In genomic region chr17:64151016-64151368, GRCh38 we compare ENCODE assay signal across 15 cellular contexts.
"Had no signal": no experiment of that assay in that cellular context is flagged by ENCODE, and none has a peak within 500 bp of the region (broad histone marks: within the 10 kb centered on the region; RNA-seq: fewer than 3 reads in every experiment).

No MANE protein-coding gene starts in this region.

- H3K4me3 Mint-ChIP-seq: activated T-helper 1 cell treated with anti-CD3 and anti-CD28 coated beads, Interleukin-12 subunit alpha, Interleukin-12 subunit beta, Interleukin-2, Interleukin-4 antibody, amounts not matched to agents 30 ng/mL and 10 ng/mL and 1 ng/mL, durations not matched to agents 14 hours and 24 hours and 36 hours; immature natural killer cell; stimulated activated naive CD8-positive, alpha-beta T cell treated with anti-CD3 and anti-CD28 coated beads, Interleukin-15, amount 100 ng/mL, for 72 hours; T-helper 2 cell treated with Interferon-gamma antibody and Interleukin-4, amounts not matched to agents 5 μg/mL and 100 μg/mL, for 36 hours had no signal

- H3K27ac Mint-ChIP-seq: activated T-helper 1 cell treated with anti-CD3 and anti-CD28 coated beads, Interleukin-12 subunit alpha, Interleukin-12 subunit beta, Interleukin-2, Interleukin-4 antibody, amounts not matched to agents 30 ng/mL and 10 ng/mL and 1 ng/mL, durations not matched to agents 14 hours and 24 hours and 36 hours; immature natural killer cell; T-helper 2 cell treated with Interferon-gamma antibody and Interleukin-4, amounts not matched to agents 5 μg/mL and 100 μg/mL, for 36 hours had no signal

- H3K27me3 Mint-ChIP-seq: brain; stimulated activated naive CD8-positive, alpha-beta T cell treated with anti-CD3 and anti-CD28 coated beads, Interleukin-15, amount 100 ng/mL, for 72 hours had no signal

- H3K9me3 Mint-ChIP-seq: activated T-helper 1 cell treated with anti-CD3 and anti-CD28 coated beads, Interleukin-12 subunit alpha, Interleukin-12 subunit beta, Interleukin-2, Interleukin-4 antibody, amounts not matched to agents 30 ng/mL and 10 ng/mL and 1 ng/mL, durations not matched to agents 14 hours and 24 hours and 36 hours; brain; immature natural killer cell; nephron; stimulated activated naive CD8-positive, alpha-beta T cell treated with anti-CD3 and anti-CD28 coated beads, Interleukin-15, amount 100 ng/mL, for 72 hours; T-helper 2 cell treated with Interferon-gamma antibody and Interleukin-4, amounts not matched to agents 5 μg/mL and 100 μg/mL, for 36 hours had no signal

- DNase-seq: activated CD4-positive, alpha-beta T cell treated with anti-CD3 and anti-CD28 coated beads, Interleukin-2, amount 50 U/mL, for 4 hours; activated CD4-positive, CD25-positive, alpha-beta regulatory T cell treated with anti-CD3 and anti-CD28 coated beads, Interleukin-2, amount 50 U/mL, for 72 hours; activated CD8-positive, alpha-beta memory T cell treated with anti-CD3 and anti-CD28 coated beads, Interleukin-2, amount 50 U/mL, for 4 hours; activated naive CD4-positive, alpha-beta T cell treated with Interleukin-2 at 50 U/mL for 16 hours; dermis blood vessel endothelial cell; erythroblast; immature natural killer cell; mesenchymal stem cell; stimulated activated CD4-positive, alpha-beta T cell treated with anti-CD3 and anti-CD28 coated beads, Interleukin-4, amount 100 ng/mL, for 1 hour; stimulated activated CD8-positive, alpha-beta memory T cell treated with anti-CD3 and anti-CD28 coated beads, Interleukin-4, amount 100 ng/mL, for 48 hours; stimulated activated naive CD8-positive, alpha-beta T cell treated with anti-CD3 and anti-CD28 coated beads, Interleukin-15, amount 100 ng/mL, for 72 hours had no signal

- ATAC-seq: stimulated activated naive CD8-positive, alpha-beta T cell treated with anti-CD3 and anti-CD28 coated beads, Interleukin-15, amount 100 ng/mL, for 72 hours had no signal
